Comparison of ENCODE assay signal across 8 cellular contexts in genomic region chr7:106111671-106112117, GRCh38. TPM values are rescaled to one million over a fixed set of nuclear protein-coding genes. Genes with fewer than 3 reads are reported as not detected.
A peak's percentile ranks its signal among the peaks of the same experiment; 100 is the strongest.
DNase-seq lines count a peak whose midpoint lies in the region; ATAC-seq and TF ChIP-seq lines count a peak whose summit lies in the region.

No MANE protein-coding gene starts in this region.

- peak overlapping the region; percentile 66 for H3K4me3 ChIP-seq in lung

- DNase-seq in GDM1 (lab: John Stamatoyannopoulos, UW) (peak; percentile 68), HT-29 (ENCODE audit: low spot score) (peak; percentile 72), T-helper 17 cell (peak in 2 of 3 donors; percentile 47 to 54), dedifferentiated amniotic fluid mesenchymal stem cell (ENCODE audit: extremely low spot score) (peak; percentile 37), lung (ENCODE audit: low spot score) (no peak), EL (no peak)
- peak; percentile 9 to 21 for DNase-seq in stimulated activated CD8-positive, alpha-beta memory T cell treated with anti-CD3 and anti-CD28 coated beads, Interleukin-7, amount 100 ng/mL, for 48 hours (ENCODE audit: extremely low read depth in 1 of 2, low read depth in 1 of 2)

- no peaks in the 10 kb centered on the region for H3K36me3 Mint-ChIP-seq in T-helper 17 cell (ENCODE audit: low read depth)

- WGBS in lung, 2 donors = 0 to 1% methylated on average over 33 to 51 of the region's 51 CpGs

- peak overlapping the region; percentile 99 to 100 for H3K27ac ChIP-seq in lung (ENCODE audit: low read depth in 1 of 2, low read length in 1 of 2)

- H3K36me3 ChIP-seq in lung (ENCODE audit: control insufficient read depth in 2 of 2, insufficient read depth in 2 of 2, low read length in 2 of 2) = no peaks in the 10 kb centered on the region

- no peak for TF ChIP-seq CTCF in lung (IDR thresholded peaks at IDR 0.05; ENCODE audit: control extremely low read depth, extremely low read depth)

- peak; percentile 30 for ATAC-seq in GM21447 (IDR thresholded peaks at IDR 0.05; ENCODE audit: unreplicated experiment)
- peak; percentile 37 for ATAC-seq in T-helper 17 cell
- peak; percentile 76 for ATAC-seq in lung (ENCODE audit: insufficient read depth, low FRiP score)

- H3K4me1 Mint-ChIP-seq in T-helper 17 cell = peaks cover 38% of the 10 kb centered on the region

- H3K27me3 ChIP-seq in lung (ENCODE audit: control insufficient read depth, insufficient read depth) = no peaks in the 10 kb centered on the region

- peaks cover 0 to 24% of the 10 kb centered on the region in 2 donors for H3K4me1 ChIP-seq in lung (ENCODE audit: control insufficient read depth in 2 of 2, insufficient read depth in 2 of 2, low read length in 2 of 2)

- peak overlapping the region; percentile 91 for H3K4me3 Mint-ChIP-seq in T-helper 17 cell

- no peaks in the 10 kb centered on the region for H3K27me3 Mint-ChIP-seq in T-helper 17 cell

- peak overlapping the region; percentile 92 for H3K27ac Mint-ChIP-seq in T-helper 17 cell

- no peaks in the 10 kb centered on the region for H3K9me3 ChIP-seq in T-helper 17 cell (ENCODE audit: control insufficient read depth, low read length, poor library complexity, severe bottlenecking)
- H3K9me3 ChIP-seq in lung (ENCODE audit: control insufficient read depth in 2 of 2, insufficient read depth in 1 of 2, low read length in 1 of 2) = no peaks in the 10 kb centered on the region

RNA-seq across cellular contexts. Expression of gene SYPL1, which starts 0.4 kb away (rescaled TPM):
- 33.1 and 48.0 TPM in 2 replicates for total RNA-seq in HT-29 (2014; rRNA removed; shearing (Covaris generic))
- total RNA-seq in T-helper 17 cell (10 to 100 TPM; 30.3 to 38.8 TPM), lung (100 to 1,000 TPM in 1 of 2 donors, 10 to 100 TPM in 1; 71.6 to 114 TPM)
- polyA plus RNA-seq in lung = 10 to 100 TPM; 52.7 to 65.2 TPM

Comparison
In these comparisons a context has a peak if more than half of its experiments do, and no peak if none do; other contexts are left out.
1. DNase-seq: peak in GDM1 (single experiment), HT-29 (single experiment), T-helper 17 cell (2 of 3), dedifferentiated amniotic fluid mesenchymal stem cell (single experiment) and stimulated activated CD8-positive, alpha-beta memory T cell treated with anti-CD3 and anti-CD28 coated beads, Interleukin-7, amount 100 ng/mL, for 48 hours (2 of 2); none in lung (single experiment) and EL (single experiment).
2. Peak in every context shown above with its lines, with median percentiles within 50 percentile points of each other: ATAC-seq.